In genomic region chr7:106075937-106076336, GRCh38 we compare ENCODE assay signal across 20 cellular contexts. TPM values are rescaled to one million over a fixed set of nuclear protein-coding genes. Genes with fewer than 3 reads are reported as not detected.
DNase-seq lines count a peak whose midpoint lies in the region; ATAC-seq and TF ChIP-seq lines count a peak whose summit lies in the region.
"Had no signal": no experiment of that assay in that cellular context is flagged by ENCODE, and none has a peak within 500 bp of the region (broad histone marks: within the 10 kb centered on the region; RNA-seq: fewer than 3 reads in every experiment).

No MANE protein-coding gene starts in this region.

- no peaks in the 10 kb centered on the region for H4K20me1 ChIP-seq in OCI-LY7 (ENCODE audit: insufficient read depth, low read length)

- H3K27ac Mint-ChIP-seq in naive B cell = peak overlapping the region; percentile 72 to 100 (median 98)
- H3K27ac Mint-ChIP-seq: activated naive CD4-positive, alpha-beta T cell treated with anti-CD3 and anti-CD28 coated beads, Interleukin-2, amount 50 U/mL, for 72 hours; activated T-helper 1 cell treated with anti-CD3 and anti-CD28 coated beads, Interleukin-12 subunit alpha, Interleukin-12 subunit beta, Interleukin-2, Interleukin-4 antibody, amounts not matched to agents 30 ng/mL and 10 ng/mL and 1 ng/mL, durations not matched to agents 14 hours and 24 hours and 36 hours had no signal

- no TSS peak for BruUV-seq in OCI-LY7 (replicated peaks; lab: Mats Ljungman, UMichigan)

- peak overlapping the region; percentile 4 to 74 (median 60) for H3K4me3 Mint-ChIP-seq in naive B cell
- H3K4me3 Mint-ChIP-seq: activated T-helper 1 cell treated with anti-CD3 and anti-CD28 coated beads, Interleukin-12 subunit alpha, Interleukin-12 subunit beta, Interleukin-2, Interleukin-4 antibody, amounts not matched to agents 30 ng/mL and 10 ng/mL and 1 ng/mL, durations not matched to agents 14 hours and 24 hours and 36 hours had no signal

- ATAC-seq in naive B cell (ENCODE audit: low read depth in 2 of 2) (peak; percentile 16 to 19), HG03439 (IDR thresholded peaks at IDR 0.05; ENCODE audit: unreplicated experiment) (no peak)
- ATAC-seq: activated naive CD4-positive, alpha-beta T cell treated with anti-CD3 and anti-CD28 coated beads, Interleukin-2, amount 50 U/mL, for 72 hours; heart left ventricle; lower lobe of right lung had no signal

- no peaks in the 10 kb centered on the region for H3K36me3 Mint-ChIP-seq in naive B cell
- H3K36me3 Mint-ChIP-seq: activated naive CD4-positive, alpha-beta T cell treated with anti-CD3 and anti-CD28 coated beads, Interleukin-2, amount 50 U/mL, for 72 hours had no signal

- CTCF ChIA-PET in HEK293 (lab: Yijun Ruan, JAX) = interaction anchor here (2.4 to 2.5 kb wide), 2 partner anchors 18 to 78 kb away, joined by 9 read pairs; no protein-coding TSS in a partner anchor
- CTCF ChIA-PET in OCI-LY7 (lab: Charles Lee; ENCODE audit: unreplicated experiment) = no interaction called here

- H3K27me3 Mint-ChIP-seq in naive B cell = no peaks in the 10 kb centered on the region

- no peak for TF ChIP-seq CTCF in HEK293 (tag by site-specific recombination; IDR thresholded peaks at IDR 0.05)
- TF ChIP-seq CTCF in OCI-LY7 (conservative IDR thresholded peaks at IDR 0.05; ENCODE audit: low read length) = no peak

- H3K36me3 ChIP-seq in HEK293 (ENCODE audit: control insufficient read depth in 2 of 2, insufficient read depth in 1 of 2, low read length in 2 of 2) (no peaks in the 10 kb centered on the region), OCI-LY7 (ENCODE audit: insufficient read depth, low read length) (peaks cover 8% of the 10 kb centered on the region)
- H3K36me3 ChIP-seq: heart left ventricle, lower lobe of right lung, sigmoid colon, tibial nerve had no signal

- H3K27ac ChIP-seq in HEK293 (ENCODE audit: extremely low read depth, low read depth, low read length) (no peak overlapping the region), OCI-LY7 (ENCODE audit: low read depth, low read length, poor library complexity, severe bottlenecking) (peak overlapping the region; percentile 96)
- H3K27ac ChIP-seq: heart left ventricle, lower lobe of right lung, tibial nerve had no signal

- DNase-seq in DMS53 treated with DMSO at 0.1 percent for 48 hours (lab: John Stamatoyannopoulos, UW; ENCODE audit: unreplicated experiment) (peak; percentile 69), OCI-LY7 (ENCODE audit: low spot score) (peak; percentile 72), naive B cell (peak; percentile 42), ecto neural progenitor cell (ENCODE audit: low spot score) (no peak), SIG-M5 treated with dmso at 0.1 percent for 504 hours (lab: John Stamatoyannopoulos, UW; ENCODE audit: unreplicated experiment) (no peak), NCI-H1105 treated with DMSO at 0.1 percent for 48 hours (lab: John Stamatoyannopoulos, UW) (no peak)
- DNase-seq: heart left ventricle; IMR-90; lower lobe of right lung; NCI-H2081 treated with DMSO at 0.1 percent for 48 hours; NCI-H82; sigmoid colon; SK-N-SH; stimulated activated naive CD4-positive, alpha-beta T cell treated with Interleukin-2 at 50 U/mL for 16 hours; T-helper 9 cell had no signal

- H3K79me2 ChIP-seq in OCI-LY7 (ENCODE audit: insufficient read depth, low read depth, low read length) = peaks cover 3% of the 10 kb centered on the region; the same call in 1 of the 2 replicates

- H3K4me2 ChIP-seq in OCI-LY7 (ENCODE audit: low read length) = peak overlapping the region; percentile 54
- H3K4me2 ChIP-seq: SK-N-SH had no signal

- intact Hi-C loops in OCI-LY7 (cut with micrococcal nuclease; ENCODE audit: unreplicated experiment) = no loop called here

- no peaks in the 10 kb centered on the region for H3K9me2 ChIP-seq in OCI-LY7 (ENCODE audit: insufficient read depth, low read length)
- H3K9me2 ChIP-seq: SK-N-SH had no signal

- H2AFZ ChIP-seq in OCI-LY7 (ENCODE audit: low read length) = peak overlapping the region; percentile 83

- peaks cover 0 to 2% (median 0%) of the 10 kb centered on the region in 7 donors for H3K9me3 Mint-ChIP-seq in naive B cell
- H3K9me3 Mint-ChIP-seq: activated naive CD4-positive, alpha-beta T cell treated with anti-CD3 and anti-CD28 coated beads, Interleukin-2, amount 50 U/mL, for 72 hours; activated T-helper 1 cell treated with anti-CD3 and anti-CD28 coated beads, Interleukin-12 subunit alpha, Interleukin-12 subunit beta, Interleukin-2, Interleukin-4 antibody, amounts not matched to agents 30 ng/mL and 10 ng/mL and 1 ng/mL, durations not matched to agents 14 hours and 24 hours and 36 hours had no signal

- H3K4me1 ChIP-seq in HEK293 (ENCODE audit: control insufficient read depth, insufficient read depth, low read length) = peaks cover 18% of the 10 kb centered on the region
- H3K4me1 ChIP-seq in OCI-LY7 (ENCODE audit: insufficient read depth, low read length, poor library complexity, severe bottlenecking) = peaks cover 87% of the 10 kb centered on the region

- H3K9me3 ChIP-seq in HEK293 (ENCODE audit: control insufficient read depth, insufficient read depth, low read depth, low read length) (no peaks in the 10 kb centered on the region), OCI-LY7 (ENCODE audit: low read length) (peaks cover 17% of the 10 kb centered on the region; the same call in 1 of the 2 replicates)
- H3K9me3 ChIP-seq: heart left ventricle, lower lobe of right lung, sigmoid colon, SK-N-SH, tibial nerve had no signal

- POLR2A ChIA-PET in HEK293 (lab: Yijun Ruan, JAX) = no interaction called here
- POLR2A ChIA-PET in OCI-LY7 (lab: Charles Lee) = interaction anchor here (1.0 to 12.8 kb wide), 7 partner anchors 8 to 74 kb away, joined by 3 to 308 read pairs (median 133); partner anchors contain the start of gene SYPL1

- H3K4me1 Mint-ChIP-seq in naive B cell = peaks cover 74 to 94% (median 80%) of the 10 kb centered on the region in 3 donors

- no peak overlapping the region for H3K4me3 ChIP-seq in HEK293 (ENCODE audit: low read depth, low read length)
- peak overlapping the region; percentile 21 for H3K4me3 ChIP-seq in OCI-LY7 (ENCODE audit: low read depth, low read length, poor library complexity, severe bottlenecking)
- H3K4me3 ChIP-seq: heart left ventricle, lower lobe of right lung, sigmoid colon, tibial nerve had no signal

TF ChIP-seq in HEK293, 187 proteins besides CTCF, POLR2A, EP300 and RAD21 (continues in another document):
- no peak for TF ChIP-seq ZNF202 (tag by site-specific recombination; IDR thresholded peaks at IDR 0.05; ENCODE audit: borderline replicate concordance)
- no peak for TF ChIP-seq ZNF548 (tag by site-specific recombination; IDR thresholded peaks at IDR 0.05)
- TF ChIP-seq ZBTB44 (tag by site-specific recombination; IDR thresholded peaks at IDR 0.05) = peak; percentile 54; the same call in 1 of the 2 replicates
- TF ChIP-seq ZNF280C (tag by site-specific recombination; IDR thresholded peaks at IDR 0.05) = no peak
- peak; percentile 82 for TF ChIP-seq ZNF18 (tag by site-specific recombination; IDR thresholded peaks at IDR 0.05)
- peak; percentile 51; the same call in 1 of the 2 replicates for TF ChIP-seq FEZF1 (tag by site-specific recombination; IDR thresholded peaks at IDR 0.05)
- no peak for TF ChIP-seq ZNF248 (tag by site-specific recombination; IDR thresholded peaks at IDR 0.05)

RNA-seq across cellular contexts. Expression of gene SYPL1, which starts 36.2 kb away (rescaled TPM):
- total RNA-seq in OCI-LY7 (2014; rRNA removed; shearing (Covaris generic)) = 30.4 and 34.1 TPM in 2 replicates
- 112 and 118 TPM in 2 replicates for total RNA-seq in OCI-LY7 (2022)
- 100 to 1,000 TPM; 234 to 353 (median 246) TPM for polyA plus RNA-seq in naive B cell (ENCODE audit: low read depth in 6 of 6)

Comparison
In these comparisons a context has a peak if more than half of its experiments do, and no peak if none do; other contexts are left out.
1. DNase-seq: peak in DMS53 treated with DMSO at 0.1 percent for 48 hours (single experiment), OCI-LY7 (single experiment) and naive B cell (single experiment); none in ecto neural progenitor cell (single experiment), SIG-M5 treated with dmso at 0.1 percent for 504 hours (single experiment) and NCI-H1105 treated with DMSO at 0.1 percent for 48 hours (single experiment).